9 cellular contexts compared by ENCODE assay signal in genomic region chr3:71050521-71051258, GRCh38.
DNase-seq lines count a peak whose midpoint lies in the region; ATAC-seq lines count a peak whose summit lies in the region.
"Had no signal": no experiment of that assay in that cellular context is flagged by ENCODE, and none has a peak within 500 bp of the region (broad histone marks: within the 10 kb centered on the region; RNA-seq: fewer than 3 reads in every experiment).

No MANE protein-coding gene starts in this region.

- no peaks in the 10 kb centered on the region for H3K9me3 Mint-ChIP-seq in stimulated activated naive CD8-positive, alpha-beta T cell treated with anti-CD3 and anti-CD28 coated beads, Interleukin-15, amount 100 ng/mL, for 72 hours

- H3K4me1 Mint-ChIP-seq in stimulated activated naive CD8-positive, alpha-beta T cell treated with anti-CD3 and anti-CD28 coated beads, Interleukin-15, amount 100 ng/mL, for 72 hours: peaks cover 100% of the 10 kb centered on the region

- H3K4me3 Mint-ChIP-seq in stimulated activated naive CD8-positive, alpha-beta T cell treated with anti-CD3 and anti-CD28 coated beads, Interleukin-15, amount 100 ng/mL, for 72 hours: peak overlapping the region; percentile 46 to 58

- DNase-seq in NCI-H1417 (lab: John Stamatoyannopoulos, UW) (peak in 2 of 3 experiments; percentile 47 to 82), NCI-H1417 treated with DMSO at 0.1 percent for 48 hours (lab: John Stamatoyannopoulos, UW) (no peak), glomerular visceral epithelial cell (ENCODE audit: extremely low spot score) (peak; percentile 25), mucosa of gallbladder (ENCODE audit: low spot score) (no peak), DMS114 treated with DMSO at 0.1 percent for 48 hours (lab: John Stamatoyannopoulos, UW; ENCODE audit: unreplicated experiment) (no peak), iPS-NIHi7 (ENCODE audit: extremely low spot score) (no peak)
- peak; percentile 28 for DNase-seq in activated CD4-positive, alpha-beta T cell treated with anti-CD3 and anti-CD28 coated beads, Interleukin-2, amount 50 U/mL, for 1 hour
- DNase-seq in stimulated activated naive CD8-positive, alpha-beta T cell treated with anti-CD3 and anti-CD28 coated beads, Interleukin-15, amount 100 ng/mL, for 72 hours: peak; percentile 54 to 72

- H3K27me3 Mint-ChIP-seq in stimulated activated naive CD8-positive, alpha-beta T cell treated with anti-CD3 and anti-CD28 coated beads, Interleukin-15, amount 100 ng/mL, for 72 hours: no peaks in the 10 kb centered on the region

- peak; percentile 95 for ATAC-seq in stimulated activated naive CD8-positive, alpha-beta T cell treated with anti-CD3 and anti-CD28 coated beads, Interleukin-15, amount 100 ng/mL, for 72 hours
- ATAC-seq: Panc1 had no signal

- H3K27ac Mint-ChIP-seq in stimulated activated naive CD8-positive, alpha-beta T cell treated with anti-CD3 and anti-CD28 coated beads, Interleukin-15, amount 100 ng/mL, for 72 hours: peak overlapping the region; percentile 94 to 95

Comparison
In these comparisons a context has a peak if more than half of its experiments do, and no peak if none do; other contexts are left out.
1. DNase-seq: peak in NCI-H1417 (2 of 3), activated CD4-positive, alpha-beta T cell treated with anti-CD3 and anti-CD28 coated beads, Interleukin-2, amount 50 U/mL, for 1 hour (single experiment), glomerular visceral epithelial cell (single experiment) and stimulated activated naive CD8-positive, alpha-beta T cell treated with anti-CD3 and anti-CD28 coated beads, Interleukin-15, amount 100 ng/mL, for 72 hours (2 of 2); none in NCI-H1417 treated with DMSO at 0.1 percent for 48 hours (single experiment), mucosa of gallbladder (single experiment), DMS114 treated with DMSO at 0.1 percent for 48 hours (single experiment) and iPS-NIHi7 (single experiment).